ENCODE assay signal across 30 cellular contexts in the genomic region with DNA sequence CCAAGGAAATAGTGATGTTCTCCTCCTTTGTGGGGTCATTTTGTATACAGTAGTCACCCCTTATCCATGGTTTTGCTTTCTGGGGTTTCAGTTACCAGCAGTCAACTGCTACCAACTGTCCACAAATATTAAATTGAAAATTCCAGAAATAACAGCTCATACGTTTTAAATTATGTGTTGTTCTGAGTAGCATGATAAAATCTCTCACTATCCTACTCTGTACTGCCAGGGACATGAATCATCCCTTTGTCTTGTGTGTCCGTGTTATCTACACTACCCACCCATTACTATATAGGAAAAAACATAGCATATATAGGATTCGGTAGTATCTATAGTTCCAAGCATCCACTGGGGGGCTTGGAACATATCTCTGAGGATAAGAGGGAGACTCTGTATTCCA.
"Had no signal": no experiment of that assay in that cellular context is flagged by ENCODE, and none has a peak within 500 bp of the region (broad histone marks: within the 10 kb centered on the region; RNA-seq: fewer than 3 reads in every experiment).

No MANE protein-coding gene starts in this region.

- H3K9me3 ChIP-seq: ascending aorta, body of pancreas, SJSA1 had no signal

- ATAC-seq: activated CD8-positive, alpha-beta memory T cell treated with anti-CD3 and anti-CD28 coated beads, Interleukin-2, amount 10 ng/mL, durations not matched to agents 7 days and 5 days; body of pancreas; Panc1; T-helper 17 cell; WTC11 had no signal

- H3K4me3 ChIP-seq: ascending aorta, body of pancreas, SJSA1 had no signal

- H3K27me3 ChIP-seq: ascending aorta, body of pancreas, SJSA1 had no signal

- H3K4me3 Mint-ChIP-seq: activated CD8-positive, alpha-beta memory T cell treated with anti-CD3 and anti-CD28 coated beads, Interleukin-2, amount 10 ng/mL, durations not matched to agents 7 days and 5 days; activated naive CD4-positive, alpha-beta T cell treated with anti-CD3 and anti-CD28 coated beads, Interleukin-2, amount 50 U/mL, for 24 hours; activated T-cell treated with anti-CD3 and anti-CD28 coated beads, Interleukin-2, amount 50 U/mL, for 24 hours; activated T-helper 1 cell treated with anti-CD3 and anti-CD28 coated beads, Interleukin-12 subunit alpha, Interleukin-12 subunit beta, Interleukin-2, Interleukin-4 antibody, amounts not matched to agents 30 ng/mL and 10 ng/mL and 1 ng/mL, durations not matched to agents 14 hours and 24 hours and 36 hours; central memory CD8-positive, alpha-beta T cell; T-helper 17 cell; WTC11 had no signal

- H3K27ac ChIP-seq: ascending aorta, body of pancreas, RWPE1, SJSA1 had no signal

- H3K4me1 Mint-ChIP-seq: activated CD8-positive, alpha-beta memory T cell treated with anti-CD3 and anti-CD28 coated beads, Interleukin-2, amount 10 ng/mL, durations not matched to agents 7 days and 5 days; activated naive CD4-positive, alpha-beta T cell treated with anti-CD3 and anti-CD28 coated beads, Interleukin-2, amount 50 U/mL, for 24 hours; central memory CD8-positive, alpha-beta T cell; T-helper 17 cell had no signal

- H3K27me3 Mint-ChIP-seq: activated CD8-positive, alpha-beta memory T cell treated with anti-CD3 and anti-CD28 coated beads, Interleukin-2, amount 10 ng/mL, durations not matched to agents 7 days and 5 days; activated naive CD4-positive, alpha-beta T cell treated with anti-CD3 and anti-CD28 coated beads, Interleukin-2, amount 50 U/mL, for 24 hours; activated T-cell treated with anti-CD3 and anti-CD28 coated beads, Interleukin-2, amount 50 U/mL, for 24 hours; central memory CD8-positive, alpha-beta T cell; T-helper 17 cell had no signal

- DNase-seq: activated CD4-positive, alpha-beta T cell treated with anti-CD3 and anti-CD28 coated beads for 48 hours; activated CD4-positive, alpha-beta T cell treated with anti-CD3 and anti-CD28 coated beads, Interleukin-2, amount 50 U/mL, for 4 hours; activated CD4-positive, CD25-positive, alpha-beta regulatory T cell treated with anti-CD3 and anti-CD28 coated beads, Interleukin-2, amount 50 U/mL, for 72 hours; activated CD8-positive, alpha-beta memory T cell treated with anti-CD3 and anti-CD28 coated beads, Interleukin-2, amount 10 ng/mL, durations not matched to agents 7 days and 5 days; activated effector memory CD4-positive, alpha-beta T cell treated with Interleukin-2 at 50 U/mL for 16 hours; activated naive CD4-positive, alpha-beta T cell; activated T-cell treated with anti-CD3 and anti-CD28 coated beads, Interleukin-2, amount 50 U/mL, for 24 hours; amniotic stem cell; body of pancreas; Karpas-422; NCI-H1048; NCI-H146; NCI-H187 treated with DMSO at 0.1 percent for 48 hours; NCI-H2081 treated with DMSO at 0.1 percent for 48 hours; NCI-H446 treated with DMSO at 0.1 percent for 48 hours; NCI-H524 treated with DMSO at 0.1 percent for 48 hours; NCI-H82; NK-92 treated with Interleukin-12 subunit alpha and Interleukin-12 subunit beta, amount 100 ng/mL, for 24 hours; OCI-M1; SHP77; T-helper 17 cell; T-helper 9 cell had no signal

- H3K4me1 ChIP-seq: ascending aorta, body of pancreas, SJSA1 had no signal

- H3K9me3 Mint-ChIP-seq: activated naive CD4-positive, alpha-beta T cell treated with anti-CD3 and anti-CD28 coated beads, Interleukin-2, amount 50 U/mL, for 24 hours; activated T-cell treated with anti-CD3 and anti-CD28 coated beads, Interleukin-2, amount 50 U/mL, for 24 hours; activated T-helper 1 cell treated with anti-CD3 and anti-CD28 coated beads, Interleukin-12 subunit alpha, Interleukin-12 subunit beta, Interleukin-2, Interleukin-4 antibody, amounts not matched to agents 30 ng/mL and 10 ng/mL and 1 ng/mL, durations not matched to agents 14 hours and 24 hours and 36 hours had no signal

- H3K27ac Mint-ChIP-seq: activated CD8-positive, alpha-beta memory T cell treated with anti-CD3 and anti-CD28 coated beads, Interleukin-2, amount 10 ng/mL, durations not matched to agents 7 days and 5 days; activated naive CD4-positive, alpha-beta T cell treated with anti-CD3 and anti-CD28 coated beads, Interleukin-2, amount 50 U/mL, for 24 hours; activated T-cell treated with anti-CD3 and anti-CD28 coated beads, Interleukin-2, amount 50 U/mL, for 24 hours; activated T-helper 1 cell treated with anti-CD3 and anti-CD28 coated beads, Interleukin-12 subunit alpha, Interleukin-12 subunit beta, Interleukin-2, Interleukin-4 antibody, amounts not matched to agents 30 ng/mL and 10 ng/mL and 1 ng/mL, durations not matched to agents 14 hours and 24 hours and 36 hours; T-helper 17 cell; WTC11 had no signal

- H3K36me3 Mint-ChIP-seq: activated CD8-positive, alpha-beta memory T cell treated with anti-CD3 and anti-CD28 coated beads, Interleukin-2, amount 10 ng/mL, durations not matched to agents 7 days and 5 days; activated naive CD4-positive, alpha-beta T cell treated with anti-CD3 and anti-CD28 coated beads, Interleukin-2, amount 50 U/mL, for 24 hours; WTC11 had no signal

- H3K36me3 ChIP-seq: ascending aorta, SJSA1 had no signal
